In the genomic region with DNA sequence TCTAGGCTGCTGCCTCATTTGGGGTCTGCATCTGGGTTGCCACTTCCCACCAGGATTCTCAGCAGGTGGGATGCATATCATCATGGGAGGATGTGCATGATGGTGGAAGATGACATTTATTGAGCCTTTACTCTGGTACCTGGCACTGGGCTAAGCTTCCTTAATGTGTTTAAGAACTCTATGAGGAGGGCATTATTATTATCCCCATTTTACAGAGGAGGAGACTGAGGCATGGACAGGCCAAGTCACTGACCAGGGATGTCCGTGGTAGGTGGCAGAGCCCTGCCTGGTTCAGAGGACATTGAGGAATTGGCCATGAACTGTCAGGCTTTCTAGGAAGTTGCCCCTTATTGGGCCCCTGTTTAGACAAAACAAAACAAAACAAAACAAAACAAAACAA, we compare ENCODE assay signal across 32 cellular contexts. TPM values are rescaled to one million over a fixed set of nuclear protein-coding genes. Genes with fewer than 3 reads are reported as not detected.
"Had no signal": no experiment of that assay in that cellular context is flagged by ENCODE, and none has a peak within 500 bp of the region (broad histone marks: within the 10 kb centered on the region; RNA-seq: fewer than 3 reads in every experiment).

No MANE protein-coding gene starts in this region.

- H2AFZ ChIP-seq: hepatocyte had no signal

- H3K9me3 ChIP-seq: left ventricle myocardium inferior, pancreas, prostate gland, sigmoid colon, spleen, suprapubic skin, thoracic aorta, tibial artery, upper lobe of right lung had no signal

- H3K4me1 Mint-ChIP-seq: natural killer cell; stimulated activated effector memory CD8-positive, alpha-beta T cell treated with anti-CD3 and anti-CD28 coated beads, Interleukin-12 subunit alpha, Interleukin-12 subunit beta, amount 100 ng/mL, for 72 hours had no signal

- H3K36me3 Mint-ChIP-seq: mesothelial cell of epicardium; naive B cell; natural killer cell; stimulated activated effector memory CD8-positive, alpha-beta T cell treated with anti-CD3 and anti-CD28 coated beads, Interleukin-12 subunit alpha, Interleukin-12 subunit beta, amount 100 ng/mL, for 72 hours had no signal

- H3K27ac Mint-ChIP-seq: mesothelial cell of epicardium; naive B cell; natural killer cell; stimulated activated effector memory CD8-positive, alpha-beta T cell treated with anti-CD3 and anti-CD28 coated beads, Interleukin-12 subunit alpha, Interleukin-12 subunit beta, amount 100 ng/mL, for 72 hours; stimulated activated naive CD8-positive, alpha-beta T cell treated with anti-CD3 and anti-CD28 coated beads, Interleukin-15, Interleukin-2, amounts not matched to agents 100 ng/mL and 50 ng/mL, for 24 hours had no signal

- H3K4me2 ChIP-seq: hepatocyte had no signal

- ATAC-seq: natural killer cell; pancreas; right cardiac atrium; stimulated activated effector memory CD8-positive, alpha-beta T cell treated with anti-CD3 and anti-CD28 coated beads, Interleukin-12 subunit alpha, Interleukin-12 subunit beta, amount 100 ng/mL, for 72 hours; upper lobe of right lung had no signal

- H3K4me3 Mint-ChIP-seq: mesothelial cell of epicardium; naive B cell; natural killer cell; nephron progenitor cell; stimulated activated effector memory CD8-positive, alpha-beta T cell treated with anti-CD3 and anti-CD28 coated beads, Interleukin-12 subunit alpha, Interleukin-12 subunit beta, amount 100 ng/mL, for 72 hours; stimulated activated naive CD8-positive, alpha-beta T cell treated with anti-CD3 and anti-CD28 coated beads, Interleukin-15, Interleukin-2, amounts not matched to agents 100 ng/mL and 50 ng/mL, for 24 hours had no signal

- H3K4me1 ChIP-seq: pancreas, prostate gland, suprapubic skin had no signal

- DNase-seq: islet precursor cell; left ventricle myocardium inferior; mesendoderm; naive B cell; natural killer cell; nephron progenitor cell; nucleus accumbens; pancreas; retina; right cardiac atrium; sigmoid colon; small intestine; spleen; stimulated activated CD4-positive, alpha-beta T cell treated with anti-CD3 and anti-CD28 coated beads, Interleukin-4, amount 100 ng/mL, for 24 hours; stimulated activated naive CD4-positive, alpha-beta T cell; trophoblast cell; upper lobe of right lung had no signal

- H3K36me3 ChIP-seq: left ventricle myocardium inferior, pancreas, prostate gland, sigmoid colon, spleen, suprapubic skin, thoracic aorta, tibial artery, upper lobe of right lung had no signal

- FAIRE-seq: pancreas, small intestine, urothelium cell line had no signal

- H3K27ac ChIP-seq: hepatocyte, left ventricle myocardium inferior, pancreas, prostate gland, sigmoid colon, spleen, suprapubic skin, thoracic aorta, tibial artery, upper lobe of right lung had no signal

- H3K4me3 ChIP-seq: hepatocyte, left ventricle myocardium inferior, lung, pancreas, prostate gland, sigmoid colon, spleen, suprapubic skin, thoracic aorta, tibial artery, upper lobe of right lung had no signal

- H3K9me3 Mint-ChIP-seq: mesothelial cell of epicardium; natural killer cell; nephron progenitor cell; stimulated activated effector memory CD8-positive, alpha-beta T cell treated with anti-CD3 and anti-CD28 coated beads, Interleukin-12 subunit alpha, Interleukin-12 subunit beta, amount 100 ng/mL, for 72 hours; stimulated activated naive CD8-positive, alpha-beta T cell treated with anti-CD3 and anti-CD28 coated beads, Interleukin-15, Interleukin-2, amounts not matched to agents 100 ng/mL and 50 ng/mL, for 24 hours had no signal

- H3K79me2 ChIP-seq: hepatocyte had no signal

RNA-seq across cellular contexts. Expression of a gene that starts 31.1 kb away (rescaled TPM):
- total RNA-seq: hepatocyte, kidney epithelial cell, left ventricle myocardium inferior, mesothelial cell of epicardium, osteoblast, prostate gland, right cardiac atrium, sigmoid colon, thoracic aorta had no signal
- polyA plus RNA-seq: hepatocyte, pancreas, right cardiac atrium had no signal

RNA-seq across cellular contexts. Expression of a gene that starts 36.1 kb away (rescaled TPM):
- total RNA-seq: hepatocyte, kidney epithelial cell, left ventricle myocardium inferior, lower leg skin, mesothelial cell of epicardium, osteoblast, pancreas, prostate gland, right cardiac atrium, sigmoid colon, suprapubic skin, thoracic aorta, upper lobe of right lung had no signal
- polyA plus RNA-seq: hepatocyte, pancreas, right cardiac atrium had no signal

RNA-seq across cellular contexts. Expression of a gene that starts 52.5 kb away (rescaled TPM):
- total RNA-seq: hepatocyte, left ventricle myocardium inferior, lower leg skin, lung, mesothelial cell of epicardium, mononuclear cell, natural killer cell, osteoblast, pancreas, prostate gland, right cardiac atrium, sigmoid colon, spleen, subcutaneous adipose tissue, suprapubic skin, thoracic aorta, upper lobe of right lung had no signal
- polyA plus RNA-seq: hepatocyte, lung, pancreas, right cardiac atrium, sigmoid colon, small intestine, spleen had no signal
